29 cellular contexts compared by ENCODE assay signal in genomic region chr16:26791166-26791565, GRCh38.
"Had no signal": no experiment of that assay in that cellular context is flagged by ENCODE, and none has a peak within 500 bp of the region (broad histone marks: within the 10 kb centered on the region; RNA-seq: fewer than 3 reads in every experiment).

No MANE protein-coding gene starts in this region.

- H3K4me3 ChIP-seq: left lung, lower lobe of right lung, mucosa of descending colon, psoas muscle, skin epidermis, stomach, testis, thyroid gland, transverse colon, upper lobe of right lung had no signal

- H3K27me3 ChIP-seq: neutrophil, stomach, testis, thyroid gland, transverse colon, upper lobe of right lung had no signal

- DNase-seq: head of caudate nucleus; hippocampal formation; kidney glomerular epithelial cell; left cardiac atrium; left lung; lower lobe of right lung; mammary epithelial cell; mesenchymal stem cell; midbrain; mucosa of descending colon; naive thymus-derived CD4-positive, alpha-beta T cell; occipital lobe; psoas muscle; stimulated activated CD4-positive, alpha-beta T cell treated with anti-CD3 and anti-CD28 coated beads, Interleukin-12 subunit alpha, Interleukin-12 subunit beta, amount 100 ng/mL, for 4 hours; stimulated activated CD4-positive, alpha-beta T cell treated with anti-CD3 and anti-CD28 coated beads, Interleukin-15, amount 100 ng/mL, for 24 hours; stimulated activated CD4-positive, alpha-beta T cell treated with anti-CD3 and anti-CD28 coated beads, Interleukin-2, amount 100 ng/mL, for 24 hours; stimulated activated CD4-positive, alpha-beta T cell treated with anti-CD3 and anti-CD28 coated beads, Interleukin-4, amount 100 ng/mL, for 1 hour; stimulated activated naive B cell treated with anti-CD40 and anti-IgM and Interleukin-4, amounts not matched to agents 10 μg/mL and 1 μg/mL and 100 μg/mL, for 72 hours; stimulated activated naive CD8-positive, alpha-beta T cell treated with anti-CD3 and anti-CD28 coated beads, Interleukin-15, Interleukin-2, amounts not matched to agents 100 U/mL and 50 U/mL, for 24 hours; stomach; testis; thyroid gland; transverse colon; upper lobe of right lung had no signal

- H3K9ac ChIP-seq: parathyroid adenoma had no signal

- H3K27ac ChIP-seq: left lung, lower lobe of right lung, neutrophil, parathyroid adenoma, psoas muscle, skin epidermis, stomach, testis, thyroid gland, transverse colon, upper lobe of right lung had no signal

- H3K36me3 ChIP-seq: left lung, lower lobe of right lung, neutrophil, stomach, thyroid gland, transverse colon, upper lobe of right lung had no signal

- H3K27ac Mint-ChIP-seq: natural killer cell treated with Interleukin-12 subunit alpha and Interleukin-12 subunit beta and Interleukin-15 and Interleukin-18, amount 100 ng/mL, for 72 hours; stimulated activated naive B cell treated with anti-CD40 and anti-IgM and Interleukin-4, amounts not matched to agents 10 μg/mL and 1 μg/mL and 100 μg/mL, for 72 hours had no signal

- H3K9me3 ChIP-seq: left lung, lower lobe of right lung, mucosa of descending colon, neutrophil, psoas muscle, stomach, testis, thyroid gland, transverse colon, upper lobe of right lung had no signal

- H3K4me1 ChIP-seq: left lung, lower lobe of right lung, parathyroid adenoma, psoas muscle, stomach, testis, thyroid gland, transverse colon, upper lobe of right lung had no signal

- H3K9me3 Mint-ChIP-seq: natural killer cell treated with Interleukin-12 subunit alpha and Interleukin-12 subunit beta and Interleukin-15 and Interleukin-18, amount 100 ng/mL, for 72 hours; neural crest cell had no signal

- H3K4me1 Mint-ChIP-seq: neural crest cell; stimulated activated naive B cell treated with anti-CD40 and anti-IgM and Interleukin-4, amounts not matched to agents 10 μg/mL and 1 μg/mL and 100 μg/mL, for 72 hours had no signal

- H3K4me3 Mint-ChIP-seq: naive thymus-derived CD4-positive, alpha-beta T cell; natural killer cell treated with Interleukin-12 subunit alpha and Interleukin-12 subunit beta and Interleukin-15 and Interleukin-18, amount 100 ng/mL, for 72 hours; neural crest cell; stimulated activated naive B cell treated with anti-CD40 and anti-IgM and Interleukin-4, amounts not matched to agents 10 μg/mL and 1 μg/mL and 100 μg/mL, for 72 hours had no signal

- H3K36me3 Mint-ChIP-seq: naive thymus-derived CD4-positive, alpha-beta T cell; natural killer cell treated with Interleukin-12 subunit alpha and Interleukin-12 subunit beta and Interleukin-15 and Interleukin-18, amount 100 ng/mL, for 72 hours; stimulated activated naive B cell treated with anti-CD40 and anti-IgM and Interleukin-4, amounts not matched to agents 10 μg/mL and 1 μg/mL and 100 μg/mL, for 72 hours had no signal
